ENCODE assay signal across 20 cellular contexts in the genomic region with DNA sequence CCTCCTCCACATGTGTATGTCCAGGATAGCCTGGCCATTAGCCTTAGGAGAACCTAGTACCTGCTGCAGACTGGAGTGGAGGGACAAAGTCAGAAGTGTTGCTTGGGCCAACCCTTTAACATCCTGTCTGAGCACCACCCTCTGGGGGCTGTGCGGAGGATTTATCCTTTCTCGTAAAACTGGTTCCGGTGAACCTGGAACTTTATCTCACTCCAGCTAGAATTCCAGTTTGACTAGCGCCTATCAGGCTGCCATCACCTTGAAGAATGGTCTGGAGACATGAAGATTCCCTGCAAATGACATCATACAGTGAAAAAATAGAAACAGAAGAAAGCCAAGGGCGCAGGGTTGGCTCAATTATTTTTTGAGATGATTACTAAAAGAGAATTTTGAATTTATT. TPM values are rescaled to one million over a fixed set of nuclear protein-coding genes. Genes with fewer than 3 reads are reported as not detected.
"Had no signal": no experiment of that assay in that cellular context is flagged by ENCODE, and none has a peak within 500 bp of the region (broad histone marks: within the 10 kb centered on the region; RNA-seq: fewer than 3 reads in every experiment).

No MANE protein-coding gene starts in this region.

- H3K4me1 ChIP-seq: gastrocnemius medialis had no signal

- DNase-seq: activated CD4-positive, alpha-beta memory T cell treated with anti-CD3 and anti-CD28 coated beads for 36 hours; activated CD4-positive, CD25-positive, alpha-beta regulatory T cell treated with anti-CD3 and anti-CD28 coated beads, Interleukin-2, amount 50 U/mL, for 72 hours; activated gamma-delta T cell treated with Interleukin-2 at 50 U/mL for 16 hours; activated naive CD8-positive, alpha-beta T cell treated with anti-CD3 and anti-CD28 coated beads for 36 hours; activated T-cell treated with anti-CD3 and anti-CD28 coated beads, Interleukin-2, amount 50 U/mL, for 48 hours; anterior cingulate cortex; gastrocnemius medialis; heart right ventricle; kidney glomerular epithelial cell; midbrain; right cardiac atrium; stimulated activated CD4-positive, alpha-beta T cell treated with anti-CD3 and anti-CD28 coated beads, Interleukin-2, amount 100 ng/mL, for 24 hours; stimulated activated naive B cell treated with anti-CD40 and anti-IgM and Interleukin-4, amounts not matched to agents 10 μg/mL and 1 μg/mL and 100 μg/mL, for 72 hours; substantia nigra; SW 1271; transverse colon had no signal

- H3K27me3 Mint-ChIP-seq: activated CD4-positive, alpha-beta memory T cell treated with anti-CD3 and anti-CD28 coated beads for 36 hours; activated naive CD8-positive, alpha-beta T cell treated with anti-CD3 and anti-CD28 coated beads for 36 hours had no signal

- H3K27ac ChIP-seq: gastrocnemius medialis, transverse colon had no signal

- H3K4me3 Mint-ChIP-seq: activated CD4-positive, alpha-beta memory T cell treated with anti-CD3 and anti-CD28 coated beads for 36 hours; activated naive CD8-positive, alpha-beta T cell treated with anti-CD3 and anti-CD28 coated beads for 36 hours; stimulated activated naive B cell treated with anti-CD40 and anti-IgM and Interleukin-4, amounts not matched to agents 10 μg/mL and 1 μg/mL and 100 μg/mL, for 72 hours; T-helper 2 cell treated with Interferon-gamma antibody and Interleukin-4, amounts not matched to agents 5 μg/mL and 100 μg/mL, for 36 hours had no signal

- ATAC-seq: gastrocnemius medialis; heart right ventricle; right cardiac atrium; stimulated activated naive B cell treated with anti-CD40 and anti-IgM and Interleukin-4, amounts not matched to agents 10 μg/mL and 1 μg/mL and 100 μg/mL, for 72 hours had no signal

- H3K4me3 ChIP-seq: gastrocnemius medialis, heart right ventricle, transverse colon had no signal

- H3K27ac Mint-ChIP-seq: activated CD4-positive, alpha-beta memory T cell treated with anti-CD3 and anti-CD28 coated beads for 36 hours; activated naive CD8-positive, alpha-beta T cell treated with anti-CD3 and anti-CD28 coated beads for 36 hours; stimulated activated naive B cell treated with anti-CD40 and anti-IgM and Interleukin-4, amounts not matched to agents 10 μg/mL and 1 μg/mL and 100 μg/mL, for 72 hours; T-helper 2 cell treated with Interferon-gamma antibody and Interleukin-4, amounts not matched to agents 5 μg/mL and 100 μg/mL, for 36 hours had no signal

- H3K9me3 Mint-ChIP-seq: activated CD4-positive, alpha-beta memory T cell treated with anti-CD3 and anti-CD28 coated beads for 36 hours; activated naive CD8-positive, alpha-beta T cell treated with anti-CD3 and anti-CD28 coated beads for 36 hours; stimulated activated naive B cell treated with anti-CD40 and anti-IgM and Interleukin-4, amounts not matched to agents 10 μg/mL and 1 μg/mL and 100 μg/mL, for 72 hours; T-helper 2 cell treated with Interferon-gamma antibody and Interleukin-4, amounts not matched to agents 5 μg/mL and 100 μg/mL, for 36 hours had no signal

- H3K27me3 ChIP-seq: gastrocnemius medialis, transverse colon had no signal

- H3K9me3 ChIP-seq: gastrocnemius medialis, transverse colon had no signal

- H3K36me3 ChIP-seq: gastrocnemius medialis, transverse colon had no signal

RNA-seq across cellular contexts. Expression of gene TCEAL5, which starts 25.6 kb away (rescaled TPM):
- total RNA-seq: activated CD4-positive, alpha-beta memory T cell treated with anti-CD3 and anti-CD28 coated beads for 36 hours; activated naive CD8-positive, alpha-beta T cell treated with anti-CD3 and anti-CD28 coated beads for 36 hours; chondrocyte; dermis microvascular lymphatic vessel endothelial cell; gastrocnemius medialis; lower leg skin had no signal
